In the genomic region with DNA sequence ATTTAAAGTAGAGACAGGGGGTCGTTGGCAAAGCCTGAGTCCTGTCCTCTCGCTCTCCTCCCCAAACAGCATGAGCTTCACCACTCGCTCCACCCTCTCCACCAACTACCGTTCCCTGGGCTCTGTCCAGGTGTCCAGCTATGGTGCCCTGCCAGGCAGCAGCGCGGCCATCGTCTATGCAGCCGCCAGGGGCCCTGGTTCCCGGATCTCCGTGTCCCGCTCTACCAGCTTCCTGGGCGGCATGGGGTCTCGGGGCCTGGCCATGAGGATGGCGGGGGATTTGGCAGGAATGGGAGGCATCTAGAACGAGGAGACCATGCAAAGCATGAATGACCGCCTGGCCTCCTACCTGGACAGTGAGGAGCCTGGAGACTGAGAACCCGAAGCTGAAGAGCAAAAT, we compare ENCODE assay signal across 9 cellular contexts.
"Had no signal": no experiment of that assay in that cellular context is flagged by ENCODE, and none has a peak within 500 bp of the region (broad histone marks: within the 10 kb centered on the region; RNA-seq: fewer than 3 reads in every experiment).

No MANE protein-coding gene starts in this region.

- H3K27ac ChIP-seq: GM23248 had no signal

- H3K4me1 ChIP-seq: HAP-1 had no signal

- FAIRE-seq: HTR-8/SVneo, K562 had no signal

- H3K4me3 ChIP-seq: GM23248, HAP-1, K562 had no signal

- H3K4me3 Mint-ChIP-seq: HFFc6 had no signal

- H2AFZ ChIP-seq: GM23248 had no signal

- ATAC-seq: HCT116, K562 had no signal

- H3K9ac ChIP-seq: GM23248 had no signal

- H3K9me3 ChIP-seq: HAP-1 had no signal

- DNase-seq: GM23248, GOT3, H7, HFFc6, IMR-90 had no signal

- H3K9me3 Mint-ChIP-seq: HFFc6 had no signal

- H3K36me3 ChIP-seq: HAP-1 had no signal

- H3K27ac Mint-ChIP-seq: HFFc6 had no signal
